ENCODE assay signal across 8 cellular contexts in the genomic region with DNA sequence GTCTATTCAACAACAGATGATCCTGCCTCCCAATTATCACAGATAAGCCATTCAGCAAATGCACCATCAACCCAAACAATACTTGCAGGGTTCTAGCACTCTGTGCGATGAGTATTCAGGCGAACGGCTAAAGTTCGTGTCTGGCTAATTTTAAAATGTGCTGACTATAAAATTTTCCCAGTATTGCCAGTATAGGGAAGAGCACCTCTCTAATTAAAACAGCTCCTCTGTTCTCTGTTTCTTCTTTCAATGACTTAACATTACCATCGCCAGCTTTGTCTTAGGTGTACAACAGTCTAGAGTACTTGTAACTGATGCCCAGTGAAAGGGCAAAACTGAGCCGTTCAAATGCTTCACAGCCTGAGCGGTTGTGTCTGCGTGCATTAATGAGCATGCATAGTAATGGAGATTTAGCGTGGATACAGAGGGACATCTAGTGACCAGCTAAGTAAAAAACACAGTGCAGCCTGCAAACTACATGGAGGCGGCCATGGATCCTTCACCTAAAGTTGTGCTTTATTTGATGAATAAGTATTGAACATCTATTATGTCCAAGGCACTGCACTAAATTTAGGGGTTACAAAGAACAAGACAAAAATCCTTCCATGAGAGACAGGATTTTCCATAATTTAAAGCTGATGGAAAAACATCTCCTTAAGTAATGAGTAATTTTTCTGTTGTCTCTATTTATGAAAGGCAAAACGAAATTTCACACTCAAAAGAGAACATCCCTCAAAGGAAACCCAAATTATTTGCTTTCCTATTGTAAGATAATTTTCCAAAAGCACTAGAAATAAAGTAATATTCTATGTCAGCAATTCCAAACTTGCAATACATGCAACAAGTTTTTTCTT.
DNase-seq lines count a peak whose midpoint lies in the region; ATAC-seq and TF ChIP-seq lines count a peak whose summit lies in the region.

No MANE protein-coding gene starts in this region.

- ATAC-seq in gastrocnemius medialis (peak; percentile 94 to 99), GM19395 (IDR thresholded peaks at IDR 0.05; ENCODE audit: unreplicated experiment) (no peak), HG02884 (IDR thresholded peaks at IDR 0.05; ENCODE audit: unreplicated experiment) (no peak)

- H3K9me2 ChIP-seq in GM23248 (ENCODE audit: insufficient read depth), result no peaks in the 10 kb centered on the region

- no peaks in the 10 kb centered on the region for H3K4me1 ChIP-seq in GM23248 (ENCODE audit: insufficient read depth)
- peaks cover 5% of the 10 kb centered on the region for H3K4me1 ChIP-seq in adipocyte (ENCODE audit: control insufficient read depth, insufficient read depth, low read length)
- H3K4me1 ChIP-seq in left ventricle myocardium inferior, result peaks cover 6% of the 10 kb centered on the region
- H3K4me1 ChIP-seq in gastrocnemius medialis, result peaks cover 4% of the 10 kb centered on the region in 2 donors

- WGBS in GM23248 (ENCODE audit: low coverage in 1 of 2, low lambda C conversion rate in 2 of 2, missing lambda C conversion rate in 2 of 2), 2 experiments, result 14 to 18% methylated on average over 11 of the region's 11 CpGs

- H2AFZ ChIP-seq in GM23248, result peak overlapping the region; percentile 78

- peak; percentile 54 for DNase-seq in AG09319 (ENCODE audit: extremely low read depth, low read depth)
- DNase-seq in GM23248, result peak; percentile 88
- DNase-seq in NCI-H2227 treated with DMSO at 0.1 percent for 48 hours (lab: John Stamatoyannopoulos, UW), result peak; percentile 23
- peak; percentile 90 for DNase-seq in adipocyte (ENCODE audit: low read depth)
- no peak for DNase-seq in left ventricle myocardium inferior
- DNase-seq in gastrocnemius medialis, result peak; percentile 12 to 32

- H3K4me2 ChIP-seq in GM23248 (ENCODE audit: unreplicated experiment), result peak overlapping the region; percentile 77

- H3K9ac ChIP-seq in GM23248 (no peak overlapping the region; the same call in 1 of the 2 replicates), adipocyte (ENCODE audit: low read length) (peak overlapping the region; percentile 35)

- TF ChIP-seq CTCF in AG09319 (IDR thresholded peaks at IDR 0.05; ENCODE audit: low read depth, low read length) (peak; percentile 79), left ventricle myocardium inferior (IDR thresholded peaks at IDR 0.05; ENCODE audit: borderline replicate concordance) (peak; percentile 78), gastrocnemius medialis (IDR thresholded peaks at IDR 0.05 in 4 of 5, conservative IDR thresholded peaks at IDR 0.05 in 1 of 5) (peak in 4 of 5 experiments; percentile 48 to 65 (median 56))

- peak overlapping the region; percentile 50 for H3K4me3 ChIP-seq in GM23248
- peak overlapping the region; percentile 61 for H3K4me3 ChIP-seq in adipocyte (ENCODE audit: low read length)
- H3K4me3 ChIP-seq in left ventricle myocardium inferior, result no peak overlapping the region
- no peak overlapping the region for H3K4me3 ChIP-seq in gastrocnemius medialis

- no peak for TF ChIP-seq POLR2A in gastrocnemius medialis (IDR thresholded peaks at IDR 0.05)

- no peaks in the 10 kb centered on the region for H3F3A ChIP-seq in GM23248 (ENCODE audit: insufficient read depth)

- H3K27me3 ChIP-seq in GM23248 (replicated peaks; ENCODE audit: insufficient read depth) (no peaks in the 10 kb centered on the region), adipocyte (replicated peaks; ENCODE audit: control insufficient read depth, insufficient read depth, low read length) (no peaks in the 10 kb centered on the region), left ventricle myocardium inferior (ENCODE audit: low read depth) (peaks cover 9% of the 10 kb centered on the region), gastrocnemius medialis (no peaks in the 10 kb centered on the region)

- H3K36me3 ChIP-seq in GM23248 (ENCODE audit: low read depth) (no peaks in the 10 kb centered on the region), adipocyte (ENCODE audit: control insufficient read depth, insufficient read depth, low read length, severe bottlenecking) (no peaks in the 10 kb centered on the region), left ventricle myocardium inferior (no peaks in the 10 kb centered on the region), gastrocnemius medialis (no peaks in the 10 kb centered on the region)

- H3K27ac ChIP-seq in GM23248, result no peak overlapping the region
- H3K27ac ChIP-seq in left ventricle myocardium inferior (replicated peaks), result no peak overlapping the region
- H3K27ac ChIP-seq in gastrocnemius medialis, result no peak overlapping the region

- no peaks in the 10 kb centered on the region for H3K79me2 ChIP-seq in GM23248 (ENCODE audit: insufficient read depth)

- in situ Hi-C loops in GM23248 (cut with MboI) (loop anchor here (25.0 kb wide), 3 partner anchors 878 to 1203 kb away; no protein-coding TSS in a partner anchor), gastrocnemius medialis (cut with MboI; ENCODE audit: low sequenced_read_pairs in 4 of 4) (loop anchor here in 1 of 4 donors (10.0 to 25.0 kb wide), 2 partner anchors 1196 to 1253 kb away; no protein-coding TSS in a partner anchor)

- no peaks in the 10 kb centered on the region for H4K20me1 ChIP-seq in GM23248 (ENCODE audit: insufficient read depth)

- H3K9me3 ChIP-seq in GM23248 (ENCODE audit: low read depth) (no peaks in the 10 kb centered on the region), adipocyte (ENCODE audit: control insufficient read depth, low read length) (no peaks in the 10 kb centered on the region), left ventricle myocardium inferior (replicated peaks) (no peaks in the 10 kb centered on the region), gastrocnemius medialis (no peaks in the 10 kb centered on the region)

- intact Hi-C loops in left ventricle myocardium inferior (cut with micrococcal nuclease), result no loop called here
- intact Hi-C loops in gastrocnemius medialis (cut with DNase I; ENCODE audit: low total_unique reads), result loop anchor here (1.0 to 5.0 kb wide), 2 partner anchors 1195 to 1243 kb away; no protein-coding TSS in a partner anchor

Comparison
In these comparisons a context has a peak if more than half of its experiments do, and no peak if none do; other contexts are left out.
1. H3K4me3 ChIP-seq: peak in GM23248 (single experiment) and adipocyte (single experiment); none in left ventricle myocardium inferior (single experiment) and gastrocnemius medialis (0 of 4).
2. ATAC-seq: peak in gastrocnemius medialis (2 of 2); none in GM19395 (single experiment) and HG02884 (single experiment).
3. Peak in every context shown above with its lines, with median percentiles within 50 percentile points of each other: CTCF ChIP-seq.